In the genomic region with DNA sequence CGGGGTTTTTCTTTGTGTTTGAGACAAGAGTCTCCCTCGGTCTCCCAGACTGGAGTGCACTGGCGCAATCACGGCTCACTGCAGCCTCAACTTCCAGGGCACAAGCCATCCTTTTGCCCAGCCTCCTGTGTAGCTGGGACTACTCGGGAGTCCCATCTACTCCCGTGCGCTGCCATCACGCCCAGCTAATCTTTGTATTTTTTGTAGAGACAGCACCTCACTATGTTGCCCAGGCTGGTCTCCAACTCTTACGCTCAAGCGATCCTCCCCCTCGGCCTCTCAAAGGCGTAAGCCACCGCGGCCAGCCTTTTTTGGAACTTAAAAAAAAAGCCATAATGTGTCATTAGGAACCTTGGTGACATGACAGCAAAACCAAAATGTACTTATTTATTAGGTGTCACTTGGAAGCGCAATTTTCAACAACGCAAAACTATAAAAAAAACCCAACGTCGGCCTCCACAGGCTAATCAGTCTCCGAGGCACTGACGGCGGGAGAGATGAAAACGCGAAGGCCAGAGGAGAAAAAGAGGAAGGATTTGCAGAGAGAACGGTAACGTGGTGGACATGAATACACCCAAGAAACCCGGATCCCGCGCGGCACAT, we compare ENCODE assay signal across 8 cellular contexts. TPM values are rescaled to one million over a fixed set of nuclear protein-coding genes. Genes with fewer than 3 reads are reported as not detected.
DNase-seq lines count a peak whose midpoint lies in the region; ATAC-seq and TF ChIP-seq lines count a peak whose summit lies in the region.

No MANE protein-coding gene starts in this region.

- peaks cover 5% of the 10 kb centered on the region; the same call in 1 of the 2 replicates for H3K9me2 ChIP-seq in PC-9 (ENCODE audit: insufficient read depth)

- TF ChIP-seq CTCF in GM12875 (IDR thresholded peaks at IDR 0.05; ENCODE audit: borderline replicate concordance, insufficient read depth, low read depth, low read length) (no peak), PC-9 (conservative IDR thresholded peaks at IDR 0.05) (no peak), astrocyte of the spinal cord (IDR thresholded peaks at IDR 0.05; ENCODE audit: low read depth, low read length) (no peak), kidney epithelial cell (IDR thresholded peaks at IDR 0.05; ENCODE audit: insufficient read depth, low read length, poor library complexity, severe bottlenecking) (no peak)

- H3K36me3 ChIP-seq in PC-9 (ENCODE audit: low read depth) (peaks cover 24% of the 10 kb centered on the region), kidney epithelial cell (ENCODE audit: control insufficient read depth, insufficient read depth, low read length) (no peaks in the 10 kb centered on the region)

- peak overlapping the region; percentile 91 for H3K27ac ChIP-seq in PC-9

- peaks cover 32% of the 10 kb centered on the region for H4K20me1 ChIP-seq in PC-9 (ENCODE audit: insufficient read depth)

- peaks cover 54% of the 10 kb centered on the region for H3K79me2 ChIP-seq in PC-9 (ENCODE audit: low read depth)

- peak overlapping the region; percentile 97 for H2AFZ ChIP-seq in PC-9

- POLR2A ChIA-PET in PC-9 (lab: Charles Lee; ENCODE audit: unreplicated experiment): interaction anchor here (0.6 to 1.0 kb wide), 7 partner anchors 9 to 1495 kb away, joined by 3 to 30 read pairs (median 5); a partner anchor contains a TSS

- peaks cover 40% of the 10 kb centered on the region for H3K4me1 ChIP-seq in PC-9 (replicated peaks; ENCODE audit: insufficient read depth)

- H3K4me2 ChIP-seq in PC-9: peak overlapping the region; percentile 91

- BruUV-seq in PC-9 (replicated peaks; lab: Mats Ljungman, UMichigan): no TSS peak

- in situ Hi-C loops in astrocyte of the spinal cord (cut with HindIII; ENCODE audit: low sequenced_read_pairs): no loop called here

- CTCF ChIA-PET in PC-9 (lab: Charles Lee): no interaction called here

- H3K4me3 ChIP-seq in GM12875 (ENCODE audit: low read depth, low read length) (peak overlapping the region; percentile 85), PC-9 (peak overlapping the region; percentile 78), astrocyte of the spinal cord (ENCODE audit: low read depth, low read length) (peak overlapping the region; percentile 94), kidney epithelial cell (ENCODE audit: low read depth, low read length) (peak overlapping the region; percentile 66)

- H3F3A ChIP-seq in PC-9 (ENCODE audit: insufficient read depth, low read depth): peaks cover 23% of the 10 kb centered on the region

- intact Hi-C loops in PC-9 (cut with micrococcal nuclease; ENCODE audit: unreplicated experiment): loop anchor here (10.0 kb wide), 1 partner anchor 476 kb away; no protein-coding TSS in a partner anchor

- ATAC-seq in GM18867 (IDR thresholded peaks at IDR 0.05; ENCODE audit: unreplicated experiment): no peak
- no peak for ATAC-seq in HG03521 (IDR thresholded peaks at IDR 0.05; ENCODE audit: unreplicated experiment)

- peak in 1 of 2 experiments; percentile 20 for DNase-seq in PC-9
- no peak for DNase-seq in astrocyte of the spinal cord (ENCODE audit: low read depth, low spot score)
- no peak for DNase-seq in kidney epithelial cell (ENCODE audit: low read depth)
- peak; percentile 10 to 11 for DNase-seq in stimulated activated CD4-positive, alpha-beta T cell treated with anti-CD3 and anti-CD28 coated beads, Interleukin-2, amount 100 ng/mL, for 48 hours
- DNase-seq in 8988T: no peak

- H3K27me3 ChIP-seq in PC-9 (ENCODE audit: insufficient read depth, low read depth) (no peaks in the 10 kb centered on the region), kidney epithelial cell (ENCODE audit: control insufficient read depth, insufficient read depth, low read length) (no peaks in the 10 kb centered on the region)

- H3K9me3 ChIP-seq in PC-9 (ENCODE audit: insufficient read depth, low read depth): no peaks in the 10 kb centered on the region

RNA-seq across cellular contexts. Expression of a gene that starts 0.9 kb away (rescaled TPM):
- total RNA-seq in PC-9 (2021): 161 and 175 TPM in 2 replicates
- total RNA-seq in kidney epithelial cell: 23.0 and 35.3 TPM in 2 replicates

RNA-seq across cellular contexts. Expression of a gene that starts 1.8 kb away (rescaled TPM):
- total RNA-seq in PC-9 (2021): 9.3 and 11.7 TPM in 2 replicates
- total RNA-seq in kidney epithelial cell: 3.1 and 4.5 TPM in 2 replicates

Comparison
In these comparisons a context has a peak if more than half of its experiments do, and no peak if none do; other contexts are left out.
1. DNase-seq: peak in stimulated activated CD4-positive, alpha-beta T cell treated with anti-CD3 and anti-CD28 coated beads, Interleukin-2, amount 100 ng/mL, for 48 hours (2 of 2); none in astrocyte of the spinal cord (single experiment), kidney epithelial cell (single experiment) and 8988T (single experiment).
2. Peak in every context shown above with its lines, with median percentiles within 50 percentile points of each other: H3K4me3 ChIP-seq.